Comparison of ENCODE assay signal across 15 cellular contexts in the genomic region with DNA sequence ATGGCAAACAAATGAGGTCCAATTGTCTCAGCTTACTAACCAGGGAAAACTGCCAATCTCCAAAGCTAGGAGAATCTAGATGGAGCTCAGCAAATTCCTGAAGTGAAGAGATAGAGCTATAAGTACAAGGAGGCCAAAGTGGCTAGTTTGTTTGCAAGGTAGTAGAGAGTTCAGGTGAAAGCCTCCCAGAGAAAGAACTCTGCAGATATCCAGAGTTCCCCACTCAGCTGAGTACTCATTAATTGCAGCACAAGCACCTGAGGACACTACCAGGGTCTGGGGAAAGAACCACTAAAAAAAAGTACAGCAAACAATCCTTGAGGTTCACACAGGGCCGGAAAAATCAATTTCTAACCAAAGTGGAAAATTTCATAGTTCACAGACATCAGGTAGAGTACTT.
A peak's percentile ranks its signal among the peaks of the same experiment; 100 is the strongest.
DNase-seq lines count a peak whose midpoint lies in the region; ATAC-seq and TF ChIP-seq lines count a peak whose summit lies in the region.
"Had no signal": no experiment of that assay in that cellular context is flagged by ENCODE, and none has a peak within 500 bp of the region (broad histone marks: within the 10 kb centered on the region; RNA-seq: fewer than 3 reads in every experiment).

No MANE protein-coding gene starts in this region.

- H3K9ac ChIP-seq in endodermal cell (ENCODE audit: extremely low read depth, low read length, poor library complexity, severe bottlenecking) (no peak overlapping the region), iPS-18a (ENCODE audit: low read length) (no peak overlapping the region)

- H3K9me2 ChIP-seq in hepatocyte (replicated peaks; ENCODE audit: insufficient read depth), result no peaks in the 10 kb centered on the region

- H3K36me3 ChIP-seq in endodermal cell (ENCODE audit: control insufficient read depth, insufficient read depth, low read length) (no peaks in the 10 kb centered on the region), iPS-18a (ENCODE audit: control insufficient read depth, low read depth, low read length) (no peaks in the 10 kb centered on the region), BE2C (no peaks in the 10 kb centered on the region), hepatocyte (replicated peaks; ENCODE audit: insufficient read depth, low read depth) (no peaks in the 10 kb centered on the region)

- ATAC-seq in HG03378 (IDR thresholded peaks at IDR 0.05; ENCODE audit: unreplicated experiment), result no peak
- ATAC-seq: A549; CD8-positive, alpha-beta T cell; HCT116 had no signal

- H3K36me3 Mint-ChIP-seq in endodermal cell (ENCODE audit: low read depth), result no peaks in the 10 kb centered on the region
- H3K36me3 Mint-ChIP-seq: CD14-positive monocyte; CD8-positive, alpha-beta T cell; IgD-negative memory B cell had no signal

- DNase-seq in HuH-7.5 (ENCODE audit: low spot score) (peak; percentile 2), endodermal cell (no peak), BE2C (no peak), hepatocyte (ENCODE audit: low spot score) (no peak), SHP77 treated with DMSO at 0.1 percent for 48 hours (lab: John Stamatoyannopoulos, UW) (no peak)
- DNase-seq: CD8-positive, alpha-beta T cell; COR-L47; DND-41; GDM1 had no signal

- H3K9me3 Mint-ChIP-seq in endodermal cell, result peaks cover 17% of the 10 kb centered on the region

- H3K27me3 Mint-ChIP-seq in endodermal cell (ENCODE audit: insufficient read depth), result no peaks in the 10 kb centered on the region
- H3K27me3 Mint-ChIP-seq: IgD-negative memory B cell had no signal

- peak overlapping the region; percentile 26 for H3K27ac Mint-ChIP-seq in endodermal cell
- H3K27ac Mint-ChIP-seq: CD14-positive monocyte; CD8-positive, alpha-beta T cell; IgD-negative memory B cell had no signal

- no peaks in the 10 kb centered on the region for H3K4me1 ChIP-seq in endodermal cell (ENCODE audit: control insufficient read depth, insufficient read depth, low read length)
- peaks cover 20% of the 10 kb centered on the region for H3K4me1 ChIP-seq in iPS-18a (ENCODE audit: control insufficient read depth, low read depth, low read length)
- no peaks in the 10 kb centered on the region for H3K4me1 ChIP-seq in BE2C
- no peaks in the 10 kb centered on the region for H3K4me1 ChIP-seq in hepatocyte (ENCODE audit: insufficient read depth)
- H3K4me1 ChIP-seq: A549 had no signal

- no peak overlapping the region for H3K4me3 Mint-ChIP-seq in endodermal cell
- H3K4me3 Mint-ChIP-seq: CD14-positive monocyte; CD8-positive, alpha-beta T cell; IgD-negative memory B cell had no signal

- H2AFZ ChIP-seq in hepatocyte, result no peak overlapping the region

- H3K79me2 ChIP-seq in hepatocyte, result no peaks in the 10 kb centered on the region

- peaks cover 9% of the 10 kb centered on the region for H3K4me1 Mint-ChIP-seq in endodermal cell
- H3K4me1 Mint-ChIP-seq: CD14-positive monocyte, IgD-negative memory B cell had no signal

- H3K27me3 ChIP-seq in endodermal cell (ENCODE audit: control insufficient read depth, insufficient read depth, low read length, poor library complexity, severe bottlenecking) (no peaks in the 10 kb centered on the region), iPS-18a (ENCODE audit: control insufficient read depth, insufficient read depth, low read length) (no peaks in the 10 kb centered on the region), BE2C (no peaks in the 10 kb centered on the region), hepatocyte (no peaks in the 10 kb centered on the region)

- H4K20me1 ChIP-seq in hepatocyte (ENCODE audit: insufficient read depth, poor library complexity, severe bottlenecking), result no peaks in the 10 kb centered on the region

- H3K9me3 ChIP-seq in endodermal cell (ENCODE audit: control insufficient read depth, low read length), result peaks cover 5% of the 10 kb centered on the region
- no peaks in the 10 kb centered on the region for H3K9me3 ChIP-seq in iPS-18a (ENCODE audit: control insufficient read depth, low read depth, low read length)
- no peaks in the 10 kb centered on the region for H3K9me3 ChIP-seq in BE2C
- peaks cover 3% of the 10 kb centered on the region for H3K9me3 ChIP-seq in hepatocyte (ENCODE audit: low read depth)
- H3K9me3 ChIP-seq: A549 had no signal

- H3K27ac ChIP-seq in endodermal cell (ENCODE audit: low read depth, low read length) (no peak overlapping the region), iPS-18a (ENCODE audit: low read length) (peak overlapping the region; percentile 47), hepatocyte (no peak overlapping the region)
- H3K27ac ChIP-seq: A549 had no signal

- no peak overlapping the region for H3K4me2 ChIP-seq in hepatocyte
- H3K4me2 ChIP-seq: A549 had no signal

- TF ChIP-seq CTCF in endodermal cell (conservative IDR thresholded peaks at IDR 0.05) (no peak), BE2C (IDR thresholded peaks at IDR 0.05; ENCODE audit: low read depth, low read length) (no peak), hepatocyte (IDR thresholded peaks at IDR 0.05; ENCODE audit: poor library complexity) (no peak)

- 89% methylated on average over 1 of the region's 1 CpG; no CpG with 5 or more reads in 1 of the 2 experiments for WGBS in endodermal cell (ENCODE audit: insufficient coverage in 1 of 2, insufficient read length in 1 of 2), 2 experiments
- WGBS in hepatocyte (ENCODE audit: low lambda C conversion rate, missing lambda C conversion rate), result 85% methylated on average over 1 of the region's 1 CpG

- H3K4me3 ChIP-seq in endodermal cell (ENCODE audit: low read length) (no peak overlapping the region), iPS-18a (ENCODE audit: low read length) (no peak overlapping the region), BE2C (ENCODE audit: low read depth, low read length) (no peak overlapping the region), hepatocyte (no peak overlapping the region)
- H3K4me3 ChIP-seq: A549 had no signal
